ENCODE assay signal across 8 cellular contexts in genomic region chr15:35674873-35675781, GRCh38.
DNase-seq lines count a peak whose midpoint lies in the region; ATAC-seq and TF ChIP-seq lines count a peak whose summit lies in the region.

No MANE protein-coding gene starts in this region.

- H3K4me1 ChIP-seq in sigmoid colon: peaks cover 0 to 30% (median 12%) of the 10 kb centered on the region in 4 donors

- DNase-seq in NCI-H1092 treated with DMSO at 0.1 percent for 48 hours (lab: John Stamatoyannopoulos, UW) (peak; percentile 38), NCI-H1092 (lab: John Stamatoyannopoulos, UW) (no peak), RPMI8226 (peak; percentile 59), fibroblast of the aortic adventitia (ENCODE audit: low read depth) (peak; percentile 34), sigmoid colon (no peak), NCI-H524 (lab: John Stamatoyannopoulos, UW) (no peak)
- DNase-seq in stimulated activated CD4-positive, alpha-beta T cell treated with anti-CD3 and anti-CD28 coated beads, Interleukin-1b, Interleukin-23, amount 100 ng/mL, for 48 hours: no peak

- no peaks in the 10 kb centered on the region for H3K36me3 ChIP-seq in sigmoid colon

- no peak for TF ChIP-seq POLR2A in sigmoid colon (IDR thresholded peaks at IDR 0.05)

- no peaks in the 10 kb centered on the region for H3K27me3 ChIP-seq in sigmoid colon

- intact Hi-C loops in sigmoid colon (cut with DNase I): no loop called here

- TF ChIP-seq CTCF in fibroblast of the aortic adventitia (IDR thresholded peaks at IDR 0.05; ENCODE audit: insufficient read depth, low read length) (no peak), sigmoid colon (IDR thresholded peaks at IDR 0.05) (no peak)

- peak overlapping the region in 3 of 4 donors; percentile 43 to 60 (median 43) for H3K27ac ChIP-seq in sigmoid colon

- H3K9me3 ChIP-seq in sigmoid colon: no peaks in the 10 kb centered on the region

- WGBS in sigmoid colon, 2 donors: 73 to 76% methylated on average over 8 of the region's 8 CpGs

- ATAC-seq in GM19023 (IDR thresholded peaks at IDR 0.05; ENCODE audit: unreplicated experiment): no peak

- no peak for TF ChIP-seq EP300 in sigmoid colon (IDR thresholded peaks at IDR 0.05)

- H3K4me3 ChIP-seq in fibroblast of the aortic adventitia (ENCODE audit: low read depth, low read length) (no peak overlapping the region), sigmoid colon (no peak overlapping the region)

Comparison
In these comparisons a context has a peak if more than half of its experiments do, and no peak if none do; other contexts are left out.
1. DNase-seq: peak in NCI-H1092 treated with DMSO at 0.1 percent for 48 hours (single experiment), RPMI8226 (single experiment) and fibroblast of the aortic adventitia (single experiment); none in NCI-H1092 (single experiment), sigmoid colon (single experiment), stimulated activated CD4-positive, alpha-beta T cell treated with anti-CD3 and anti-CD28 coated beads, Interleukin-1b, Interleukin-23, amount 100 ng/mL, for 48 hours (single experiment) and NCI-H524 (0 of 2).